In genomic region chr2:189002079-189002478, GRCh38 we compare ENCODE assay signal across 17 cellular contexts. TPM values are rescaled to one million over a fixed set of nuclear protein-coding genes. Genes with fewer than 3 reads are reported as not detected.
A peak's percentile ranks its signal among the peaks of the same experiment; 100 is the strongest.
DNase-seq lines count a peak whose midpoint lies in the region; ATAC-seq and TF ChIP-seq lines count a peak whose summit lies in the region.
"Had no signal": no experiment of that assay in that cellular context is flagged by ENCODE, and none has a peak within 500 bp of the region (broad histone marks: within the 10 kb centered on the region; RNA-seq: fewer than 3 reads in every experiment).

No MANE protein-coding gene starts in this region.

- H3K27ac ChIP-seq in GM23248 = peak overlapping the region; percentile 43
- no peak overlapping the region for H3K27ac ChIP-seq in dorsolateral prefrontal cortex
- H3K27ac ChIP-seq: ovary had no signal

- DNase-seq in GM23248 = peak; percentile 81
- peak; percentile 88 for DNase-seq in NCI-H460 (ENCODE audit: extremely low read depth, low read depth)
- peak; percentile 63 for DNase-seq in astrocyte of the spinal cord (ENCODE audit: low read depth, low spot score)
- DNase-seq in NCI-H748 (lab: John Stamatoyannopoulos, UW; ENCODE audit: unreplicated experiment) = no peak
- DNase-seq in dorsolateral prefrontal cortex = no peak
- DNase-seq: activated CD4-positive, alpha-beta T cell treated with anti-CD3 and anti-CD28 coated beads, Interleukin-2, amount 10 ng/mL, durations not matched to agents 24 days and 14 days; activated gamma-delta T cell treated with Interleukin-2 at 50 U/mL for 16 hours; COR-L47; heart left ventricle; MG63; ovary; stimulated activated CD4-positive, alpha-beta T cell treated with anti-CD3 and anti-CD28 coated beads, Interleukin-1b, Interleukin-23, amount 100 ng/mL, for 48 hours; stimulated activated naive B cell treated with anti-CD40 and anti-IgM and Interleukin-4, amounts not matched to agents 10 μg/mL and 1 μg/mL and 100 μg/mL, for 72 hours had no signal

- no peak overlapping the region for H3K4me3 ChIP-seq in GM23248
- no peak overlapping the region for H3K4me3 ChIP-seq in astrocyte of the spinal cord (ENCODE audit: low read depth, low read length)
- no peak overlapping the region for H3K4me3 ChIP-seq in dorsolateral prefrontal cortex
- H3K4me3 ChIP-seq: heart left ventricle, MG63, ovary had no signal

- H3K4me1 ChIP-seq in GM23248 (ENCODE audit: insufficient read depth) = peaks cover 41% of the 10 kb centered on the region
- H3K4me1 ChIP-seq: heart left ventricle had no signal

- no peaks in the 10 kb centered on the region for H3K9me3 ChIP-seq in GM23248 (ENCODE audit: low read depth)
- H3K9me3 ChIP-seq: heart left ventricle, MG63, ovary had no signal

- no peaks in the 10 kb centered on the region for H4K20me1 ChIP-seq in GM23248 (ENCODE audit: insufficient read depth)

- in situ Hi-C loops in GM23248 (cut with MboI) = no loop called here
- in situ Hi-C loops in astrocyte of the spinal cord (cut with HindIII; ENCODE audit: low sequenced_read_pairs) = no loop called here

- peaks cover 28% of the 10 kb centered on the region for H3K4me1 Mint-ChIP-seq in nephron
- H3K4me1 Mint-ChIP-seq: stimulated activated naive B cell treated with anti-CD40 and anti-IgM and Interleukin-4, amounts not matched to agents 10 μg/mL and 1 μg/mL and 100 μg/mL, for 72 hours had no signal

- TF ChIP-seq CTCF in astrocyte of the spinal cord (IDR thresholded peaks at IDR 0.05; ENCODE audit: low read depth, low read length) = no peak
- no peak for TF ChIP-seq CTCF in nephron (IDR thresholded peaks at IDR 0.05; ENCODE audit: unreplicated experiment in 3 of 3)
- no peak for TF ChIP-seq CTCF in dorsolateral prefrontal cortex (IDR thresholded peaks at IDR 0.05 in 54 of 56, conservative IDR thresholded peaks at IDR 0.05 in 2 of 56; ENCODE audit: low read depth in 1 of 56, partially characterized antibody in 56 of 56)

- H3F3A ChIP-seq in GM23248 (ENCODE audit: insufficient read depth) = peaks cover 76% of the 10 kb centered on the region

- no peaks in the 10 kb centered on the region for H3K9me2 ChIP-seq in GM23248 (ENCODE audit: insufficient read depth)

- peaks cover 92% of the 10 kb centered on the region for H3K36me3 ChIP-seq in GM23248 (ENCODE audit: low read depth)
- H3K36me3 ChIP-seq: ovary had no signal

- H3K9me3 Mint-ChIP-seq in nephron = no peaks in the 10 kb centered on the region
- H3K9me3 Mint-ChIP-seq: activated CD4-positive, alpha-beta T cell treated with anti-CD3 and anti-CD28 coated beads, Interleukin-2, amount 10 ng/mL, durations not matched to agents 24 days and 14 days; stimulated activated naive B cell treated with anti-CD40 and anti-IgM and Interleukin-4, amounts not matched to agents 10 μg/mL and 1 μg/mL and 100 μg/mL, for 72 hours had no signal

- peaks cover 78% of the 10 kb centered on the region for H3K36me3 Mint-ChIP-seq in nephron (ENCODE audit: low read depth)
- H3K36me3 Mint-ChIP-seq: stimulated activated naive B cell treated with anti-CD40 and anti-IgM and Interleukin-4, amounts not matched to agents 10 μg/mL and 1 μg/mL and 100 μg/mL, for 72 hours had no signal

- no peak overlapping the region for H3K4me3 Mint-ChIP-seq in nephron
- H3K4me3 Mint-ChIP-seq: activated CD4-positive, alpha-beta T cell treated with anti-CD3 and anti-CD28 coated beads, Interleukin-2, amount 10 ng/mL, durations not matched to agents 24 days and 14 days; stimulated activated naive B cell treated with anti-CD40 and anti-IgM and Interleukin-4, amounts not matched to agents 10 μg/mL and 1 μg/mL and 100 μg/mL, for 72 hours had no signal

- 0 to 3% methylated on average over 1 of the region's 1 CpG for WGBS in GM23248 (ENCODE audit: low coverage in 1 of 2, low lambda C conversion rate in 2 of 2, missing lambda C conversion rate in 2 of 2), 2 experiments

- H3K27me3 Mint-ChIP-seq in nephron (ENCODE audit: low read depth) = no peaks in the 10 kb centered on the region
- H3K27me3 Mint-ChIP-seq: activated CD4-positive, alpha-beta T cell treated with anti-CD3 and anti-CD28 coated beads, Interleukin-2, amount 10 ng/mL, durations not matched to agents 24 days and 14 days; stimulated activated naive B cell treated with anti-CD40 and anti-IgM and Interleukin-4, amounts not matched to agents 10 μg/mL and 1 μg/mL and 100 μg/mL, for 72 hours had no signal

- intact Hi-C loops in dorsolateral prefrontal cortex (cut with DNase I) = no loop called here

- peak overlapping the region; percentile 4 for H3K4me2 ChIP-seq in GM23248 (ENCODE audit: unreplicated experiment)

- no peak for TF ChIP-seq POLR2A in GM18505 (IDR thresholded peaks at IDR 0.05; ENCODE audit: borderline replicate concordance, extremely low read depth, insufficient read depth, insufficient read length)

- H3K27me3 ChIP-seq in GM23248 (replicated peaks; ENCODE audit: insufficient read depth) (no peaks in the 10 kb centered on the region), dorsolateral prefrontal cortex (no peaks in the 10 kb centered on the region)
- H3K27me3 ChIP-seq: heart left ventricle, MG63, ovary had no signal

- H3K27ac Mint-ChIP-seq in nephron = peak overlapping the region; percentile 57 to 88 (median 67)
- H3K27ac Mint-ChIP-seq: activated CD4-positive, alpha-beta T cell treated with anti-CD3 and anti-CD28 coated beads, Interleukin-2, amount 10 ng/mL, durations not matched to agents 24 days and 14 days; stimulated activated naive B cell treated with anti-CD40 and anti-IgM and Interleukin-4, amounts not matched to agents 10 μg/mL and 1 μg/mL and 100 μg/mL, for 72 hours had no signal

- no peak overlapping the region for H3K9ac ChIP-seq in GM23248

- no peaks in the 10 kb centered on the region; the same call in 1 of the 2 replicates for H3K79me2 ChIP-seq in GM23248 (ENCODE audit: insufficient read depth)

- no peak overlapping the region for H2AFZ ChIP-seq in GM23248

- ATAC-seq in GM18505 (IDR thresholded peaks at IDR 0.05; ENCODE audit: unreplicated experiment) (no peak), GM21390 (IDR thresholded peaks at IDR 0.05; ENCODE audit: unreplicated experiment) (no peak)
- ATAC-seq: heart left ventricle; stimulated activated naive B cell treated with anti-CD40 and anti-IgM and Interleukin-4, amounts not matched to agents 10 μg/mL and 1 μg/mL and 100 μg/mL, for 72 hours had no signal

RNA-seq across cellular contexts. Expression of gene COL3A1, which starts 27.9 kb away (rescaled TPM):
- 2,141 and 2,153 TPM in 2 replicates for total RNA-seq in GM23248 (2014; rRNA removed; shearing (Covaris generic))
- polyA plus RNA-seq in GM23248 (2016; fragmentation: Nextera tagmentation; extraction: Ambion mirVana) = 977 and 987 TPM in 2 replicates
- 17.5 and 20.5 TPM in 2 replicates for total RNA-seq in NCI-H460 (2014; rRNA removed; shearing (Covaris generic))
- 97.3 and 151 TPM in 2 replicates for polyA plus RNA-seq in NCI-H460 (2014; cell fraction: nucleus; rRNA removed)
- total RNA-seq in dorsolateral prefrontal cortex = 10 to 100 TPM in 4 of 120 experiments, 1 to 10 TPM in 73, under 1 TPM in 43; 0.20 to 24.0 (median 1.6) TPM
- total RNA-seq: activated CD4-positive, alpha-beta T cell treated with anti-CD3 and anti-CD28 coated beads, Interleukin-2, amount 10 ng/mL, durations not matched to agents 24 days and 14 days; dermis microvascular lymphatic vessel endothelial cell had no signal

Comparison
In these comparisons a context has a peak if more than half of its experiments do, and no peak if none do; other contexts are left out.
1. DNase-seq: peak in GM23248 (single experiment), NCI-H460 (single experiment) and astrocyte of the spinal cord (single experiment); none in NCI-H748 (single experiment) and dorsolateral prefrontal cortex (0 of 10).
2. RNA of gene COL3A1, which starts 27.9 kb away (total RNA-seq): 2,141 to 2,153 TPM in GM23248; 17.5 to 20.5 TPM in NCI-H460 and 0.20 to 24.0 TPM in dorsolateral prefrontal cortex; every median in the first group is over 10 times any median in the second.